In genomic region chr2:237818066-237818473, GRCh38 we compare ENCODE assay signal across 17 cellular contexts. TPM values are rescaled to one million over a fixed set of nuclear protein-coding genes. Genes with fewer than 3 reads are reported as not detected.
DNase-seq lines count a peak whose midpoint lies in the region; ATAC-seq, FAIRE-seq and TF ChIP-seq lines count a peak whose summit lies in the region.
"Had no signal": no experiment of that assay in that cellular context is flagged by ENCODE, and none has a peak within 500 bp of the region (broad histone marks: within the 10 kb centered on the region; RNA-seq: fewer than 3 reads in every experiment).

No MANE protein-coding gene starts in this region.

- H3K4me1 Mint-ChIP-seq in GM23338: no peaks in the 10 kb centered on the region

- no peaks in the 10 kb centered on the region for H3K9me2 ChIP-seq in GM23338 (ENCODE audit: insufficient read depth)

- no peak overlapping the region for H2AFZ ChIP-seq in keratinocyte (ENCODE audit: control insufficient read depth, low read length)
- no peak overlapping the region for H2AFZ ChIP-seq in GM23338

- no peaks in the 10 kb centered on the region for H3K27me3 Mint-ChIP-seq in GM23338 (ENCODE audit: insufficient read depth, low read depth, poor library complexity)
- H3K27me3 Mint-ChIP-seq: stimulated activated memory B cell treated with anti-CD40 and anti-IgM and Interleukin-4, amounts not matched to agents 10 μg/mL and 1 μg/mL and 100 μg/mL, for 72 hours; T-cell had no signal

- CTCF ChIA-PET in AG04449 (lab: Yijun Ruan, JAX): no interaction called here

- POLR2A ChIA-PET in AG04449 (lab: Yijun Ruan, JAX): no interaction called here

- H3K36me3 ChIP-seq in keratinocyte (ENCODE audit: control insufficient read depth in 2 of 2, extremely low read depth in 1 of 2, insufficient read depth in 2 of 2, low read length in 2 of 2) (no peaks in the 10 kb centered on the region), GM23338 (ENCODE audit: insufficient read depth) (no peaks in the 10 kb centered on the region)
- H3K36me3 ChIP-seq: BLaER1 treated with 17β-estradiol and CSF1 and Interleukin-3, amounts not matched to agents 10 nM and 100 nM; prostate gland had no signal

- H3K9me3 Mint-ChIP-seq in GM23338: no peaks in the 10 kb centered on the region
- H3K9me3 Mint-ChIP-seq: mesothelial cell of epicardium; stimulated activated memory B cell treated with anti-CD40 and anti-IgM and Interleukin-4, amounts not matched to agents 10 μg/mL and 1 μg/mL and 100 μg/mL, for 72 hours; T-cell had no signal

- dilution Hi-C loops in keratinocyte (cut with MboI; ENCODE audit: extremely low pct_ligation_motif_present, low sequenced_read_pairs): no loop called here

- no peak overlapping the region for H3K27ac Mint-ChIP-seq in GM23338
- H3K27ac Mint-ChIP-seq: activated CD4-positive, alpha-beta T cell treated with anti-CD3 and anti-CD28 coated beads, Interleukin-2, amount 10 ng/mL, durations not matched to agents 24 days and 14 days; mesothelial cell of epicardium; stimulated activated memory B cell treated with anti-CD40 and anti-IgM and Interleukin-4, amounts not matched to agents 10 μg/mL and 1 μg/mL and 100 μg/mL, for 72 hours; T-cell had no signal

- peak; percentile 28 for DNase-seq in AG04449 (ENCODE audit: low read depth, low spot score)
- peak; percentile 15 for DNase-seq in HT1080 (ENCODE audit: low read depth)
- peak; percentile 16 for DNase-seq in astrocyte of the hippocampus (ENCODE audit: low read depth, low spot score)
- DNase-seq in keratinocyte (ENCODE audit: low read depth, low spot score): peak; percentile 11
- no peak for DNase-seq in GM23338 (ENCODE audit: low spot score)
- no peak for DNase-seq in left ventricle myocardium superior
- DNase-seq in NCI-H2081 (lab: John Stamatoyannopoulos, UW): no peak
- DNase-seq in NCI-H345 treated with DMSO at 0.1 percent for 48 hours (lab: John Stamatoyannopoulos, UW; ENCODE audit: unreplicated experiment): no peak
- DNase-seq: activated CD4-positive, alpha-beta T cell treated with anti-CD3 and anti-CD28 coated beads, Interleukin-2, amount 10 ng/mL, durations not matched to agents 24 days and 14 days; KBM-7; NCI-H2081 treated with DMSO at 0.1 percent for 48 hours; T-cell had no signal

- TF ChIP-seq CTCF in AG04449 (IDR thresholded peaks at IDR 0.05; ENCODE audit: insufficient read depth, low read length, missing control alignments): no peak
- no peak for TF ChIP-seq CTCF in keratinocyte (optimal IDR thresholded peaks at IDR 0.05 in 1 of 3, IDR thresholded peaks at IDR 0.05 in 1 of 3, conservative IDR thresholded peaks at IDR 0.05 in 1 of 3; ENCODE audit: extremely low read depth in 1 of 3, insufficient read depth in 2 of 3, low read length in 3 of 3)
- TF ChIP-seq CTCF in GM23338 (conservative IDR thresholded peaks at IDR 0.05; ENCODE audit: low read depth in 2 of 2): no peak

- H3K4me2 ChIP-seq in keratinocyte (ENCODE audit: control insufficient read depth, extremely low read depth, insufficient read depth, low read depth, low read length): no peak overlapping the region
- no peak overlapping the region for H3K4me2 ChIP-seq in GM23338

- H3K36me3 Mint-ChIP-seq in GM23338 (ENCODE audit: low read depth): no peaks in the 10 kb centered on the region
- H3K36me3 Mint-ChIP-seq: mesothelial cell of epicardium; stimulated activated memory B cell treated with anti-CD40 and anti-IgM and Interleukin-4, amounts not matched to agents 10 μg/mL and 1 μg/mL and 100 μg/mL, for 72 hours; T-cell had no signal

- intact Hi-C loops in left ventricle myocardium superior (cut with micrococcal nuclease): no loop called here

- no peak overlapping the region for H3K27ac ChIP-seq in keratinocyte (ENCODE audit: control insufficient read depth, insufficient read depth, low read length)
- no peak overlapping the region for H3K27ac ChIP-seq in GM23338 (ENCODE audit: low read depth)
- H3K27ac ChIP-seq: prostate gland had no signal

- no peaks in the 10 kb centered on the region for H3K9me3 ChIP-seq in keratinocyte (ENCODE audit: control insufficient read depth, low read depth, low read length)
- H3K9me3 ChIP-seq: BLaER1 treated with 17β-estradiol and CSF1 and Interleukin-3, amounts not matched to agents 10 nM and 100 nM; prostate gland had no signal

- H4K20me1 ChIP-seq in keratinocyte (ENCODE audit: control insufficient read depth, extremely low read depth, insufficient read depth, low read length): no peaks in the 10 kb centered on the region
- H4K20me1 ChIP-seq in GM23338 (replicated peaks; ENCODE audit: insufficient read depth): no peaks in the 10 kb centered on the region
- H4K20me1 ChIP-seq: BLaER1 treated with 17β-estradiol and CSF1 and Interleukin-3, amounts not matched to agents 10 nM and 100 nM had no signal

- H3K4me1 ChIP-seq in keratinocyte (ENCODE audit: control insufficient read depth, extremely low read depth, insufficient read depth, low read length): peaks cover 5% of the 10 kb centered on the region
- no peaks in the 10 kb centered on the region for H3K4me1 ChIP-seq in GM23338 (ENCODE audit: insufficient read depth)
- H3K4me1 ChIP-seq: prostate gland had no signal

- no peaks in the 10 kb centered on the region for H3K9me1 ChIP-seq in keratinocyte (ENCODE audit: control insufficient read depth, extremely low read depth, insufficient read depth, low read length)

- FAIRE-seq in keratinocyte (lab: Jason Lieb, UNC): peak; percentile 80

- H3F3A ChIP-seq in GM23338 (replicated peaks; ENCODE audit: low read depth): no peaks in the 10 kb centered on the region

- H3K9ac ChIP-seq in keratinocyte (ENCODE audit: control insufficient read depth, extremely low read depth, insufficient read depth, low read length): no peak overlapping the region

- H3K27me3 ChIP-seq in keratinocyte (ENCODE audit: control insufficient read depth, extremely low read depth, insufficient read depth, low read length) (peaks cover 5% of the 10 kb centered on the region), GM23338 (ENCODE audit: insufficient read depth) (no peaks in the 10 kb centered on the region)
- H3K27me3 ChIP-seq: BLaER1 treated with 17β-estradiol and CSF1 and Interleukin-3, amounts not matched to agents 10 nM and 100 nM had no signal

- no peak for ATAC-seq in GM23338
- no peak for ATAC-seq in left ventricle myocardium superior
- ATAC-seq: stimulated activated memory B cell treated with anti-CD40 and anti-IgM and Interleukin-4, amounts not matched to agents 10 μg/mL and 1 μg/mL and 100 μg/mL, for 72 hours; T-cell had no signal

- no peaks in the 10 kb centered on the region for H3K79me2 ChIP-seq in keratinocyte (ENCODE audit: control insufficient read depth, insufficient read depth, low read length)
- H3K79me2 ChIP-seq in GM23338 (replicated peaks; ENCODE audit: insufficient read depth): no peaks in the 10 kb centered on the region

- H3K4me3 Mint-ChIP-seq in GM23338: no peak overlapping the region
- H3K4me3 Mint-ChIP-seq: activated CD4-positive, alpha-beta T cell treated with anti-CD3 and anti-CD28 coated beads, Interleukin-2, amount 10 ng/mL, durations not matched to agents 24 days and 14 days; mesothelial cell of epicardium; stimulated activated memory B cell treated with anti-CD40 and anti-IgM and Interleukin-4, amounts not matched to agents 10 μg/mL and 1 μg/mL and 100 μg/mL, for 72 hours; T-cell had no signal

- no peak overlapping the region for H3K4me3 ChIP-seq in AG04449 (ENCODE audit: low read depth, low read length)
- H3K4me3 ChIP-seq in keratinocyte (ENCODE audit: control insufficient read depth in 2 of 3, extremely low read depth in 1 of 3, insufficient read depth in 2 of 3, low read depth in 1 of 3, low read length in 3 of 3): no peak overlapping the region
- H3K4me3 ChIP-seq in GM23338: no peak overlapping the region
- H3K4me3 ChIP-seq: BLaER1 treated with 17β-estradiol and CSF1 and Interleukin-3, amounts not matched to agents 10 nM and 100 nM; prostate gland had no signal

TF ChIP-seq in GM23338, 12 proteins besides CTCF, POLR2A, EP300 and RAD21 (continues in another document):
- TF ChIP-seq EZH2 (IDR thresholded peaks at IDR 0.05; ENCODE audit: low read depth, unreplicated experiment) (no peak), JUNB (IDR thresholded peaks at IDR 0.05; ENCODE audit: unreplicated experiment) (no peak), NANOG (IDR thresholded peaks at IDR 0.05; ENCODE audit: borderline replicate concordance) (no peak), ZNF331 (CRISPR knock-in tag; IDR thresholded peaks at IDR 0.05; ENCODE audit: low read depth) (no peak), STAT1 (IDR thresholded peaks at IDR 0.05; ENCODE audit: unreplicated experiment) (no peak)

RNA-seq across cellular contexts. Expression of gene RBM44, which starts 19.5 kb away (rescaled TPM):
- total RNA-seq in HT1080 (2014; rRNA removed; shearing (Covaris generic)): 0.32 and 0.40 TPM in 2 replicates
- 0.19 and 0.52 TPM in 2 replicates for polyA plus RNA-seq in HT1080 (2015; cell fraction: cytosol; rRNA removed)
- 1.3 and 1.9 TPM in 2 replicates for polyA plus RNA-seq in HT1080 (2015; cell fraction: nucleus; rRNA removed)
- polyA plus RNA-seq in keratinocyte: 0.03 to 0.14 TPM (median 0.08 TPM) in 3 replicates
- polyA plus RNA-seq in keratinocyte (2011; ENCODE audit: low read depth): 0.34 TPM
- 0.04 and 0.06 TPM in 2 replicates for polyA plus RNA-seq in keratinocyte (2011; cell fraction: cytosol; rRNA removed)
- polyA plus RNA-seq in keratinocyte (2011; cell fraction: nucleus; rRNA removed): 0.18 and 0.33 TPM in 2 replicates
- polyA plus RNA-seq in keratinocyte (2012; ENCODE audit: low replicate concordance): 0.06 and 0.21 TPM in 2 replicates
- 0.43 to 0.54 TPM in 2 of 3 replicates, not detected in the other for polyA minus RNA-seq in keratinocyte
- not detected for polyA minus RNA-seq in keratinocyte (2011; cell fraction: cytosol; rRNA and poly(A)+ RNA removed)
- polyA minus RNA-seq in keratinocyte (2011; cell fraction: nucleus; rRNA and poly(A)+ RNA removed): 0.53 and 2.2 TPM in 2 replicates
- total RNA-seq in GM23338 (2014; rRNA removed; shearing (Covaris generic)): 0.19 and 0.87 TPM in 2 replicates
- polyA plus RNA-seq in GM23338 (2016; fragmentation: Nextera tagmentation; extraction: Ambion mirVana): 0.21 and 0.29 TPM in 2 replicates
- total RNA-seq in left ventricle myocardium superior: 0.32 TPM

RNA-seq across cellular contexts. Expression of gene RAMP1, which starts 41.4 kb away (rescaled TPM):
- 0.53 TPM in 1 of 2 replicates, not detected in the other for total RNA-seq in HT1080 (2014; rRNA removed; shearing (Covaris generic))
- polyA plus RNA-seq in HT1080 (2015; cell fraction: cytosol; rRNA removed): 0.16 and 0.31 TPM in 2 replicates
- not detected in 2 replicates for polyA plus RNA-seq in HT1080 (2015; cell fraction: nucleus; rRNA removed)
- polyA plus RNA-seq in keratinocyte (0.37 to 2.0 TPM (median 0.69 TPM) in 3 replicates), GM23338 (2016; fragmentation: Nextera tagmentation; extraction: Ambion mirVana) (1.7 and 1.8 TPM in 2 replicates)
- polyA plus RNA-seq in keratinocyte (2011; ENCODE audit: low read depth): not detected
- polyA plus RNA-seq in keratinocyte (2011; cell fraction: cytosol; rRNA removed): 0.23 and 1.3 TPM in 2 replicates
- polyA plus RNA-seq in keratinocyte (2011; cell fraction: nucleus; rRNA removed): 0.18 and 0.45 TPM in 2 replicates
- polyA plus RNA-seq in keratinocyte (2012; ENCODE audit: low replicate concordance): 0.64 and 0.83 TPM in 2 replicates
- polyA minus RNA-seq in keratinocyte: not detected in 3 replicates
- 3.5 TPM for polyA minus RNA-seq in keratinocyte (2011; cell fraction: cytosol; rRNA and poly(A)+ RNA removed)
- 0.78 TPM in 1 of 2 replicates, not detected in the other for polyA minus RNA-seq in keratinocyte (2011; cell fraction: nucleus; rRNA and poly(A)+ RNA removed)
- total RNA-seq in GM23338 (2014; rRNA removed; shearing (Covaris generic)): 2.7 and 3.3 TPM in 2 replicates
- 151 TPM for total RNA-seq in left ventricle myocardium superior
- total RNA-seq: G401 had no signal

Comparison
In these comparisons a context has a peak if more than half of its experiments do, and no peak if none do; other contexts are left out.
1. DNase-seq: peak in AG04449 (single experiment), HT1080 (single experiment), astrocyte of the hippocampus (single experiment) and keratinocyte (single experiment); none in GM23338 (single experiment), left ventricle myocardium superior (single experiment), NCI-H2081 (0 of 2) and NCI-H345 treated with DMSO at 0.1 percent for 48 hours (single experiment).
2. RNA of gene RAMP1, which starts 41.4 kb away (total RNA-seq): 151 TPM in left ventricle myocardium superior (single experiment); 2.7 to 3.3 TPM in GM23338 and 0.53 TPM in HT1080; every median in the first group is over 10 times any median in the second.